Comparison of ENCODE assay signal across 10 cellular contexts in genomic region chr19:43820098-43820860, GRCh38. TPM values are rescaled to one million over a fixed set of nuclear protein-coding genes. Genes with fewer than 3 reads are reported as not detected.
DNase-seq lines count a peak whose midpoint lies in the region; ATAC-seq, FAIRE-seq and TF ChIP-seq lines count a peak whose summit lies in the region.
"Had no signal": no experiment of that assay in that cellular context is flagged by ENCODE, and none has a peak within 500 bp of the region (broad histone marks: within the 10 kb centered on the region; RNA-seq: fewer than 3 reads in every experiment).

No MANE protein-coding gene starts in this region.

- intact Hi-C loops in kidney (cut with DNase I) = no loop called here

- in situ Hi-C loops in brain microvascular endothelial cell (cut with HindIII; ENCODE audit: low pct_ligation_motif_present, low sequenced_read_pairs) = no loop called here

- H3K79me2 ChIP-seq in ACC112 (ENCODE audit: control insufficient read depth, insufficient read depth, low read length, unreplicated experiment) = no peaks in the 10 kb centered on the region

- H2AFZ ChIP-seq in ACC112 (ENCODE audit: low read length, unreplicated experiment) = peak overlapping the region; percentile 82

- peak; percentile 50 to 69 for DNase-seq in NCI-H1930 (lab: John Stamatoyannopoulos, UW)
- DNase-seq in brain microvascular endothelial cell = peak; percentile 27
- DNase-seq in kidney = peak; percentile 77
- peak; percentile 43 for DNase-seq in stimulated activated CD8-positive, alpha-beta memory T cell treated with anti-CD3 and anti-CD28 coated beads, Interleukin-4, amount 100 ng/mL, for 48 hours
- DNase-seq in NCI-H1417 treated with DMSO at 0.1 percent for 48 hours (lab: John Stamatoyannopoulos, UW) = no peak
- DNase-seq in HCEC 1CT = no peak

- H3K27ac ChIP-seq in ACC112 (ENCODE audit: low read depth, low read length) (no peak overlapping the region), brain microvascular endothelial cell (no peak overlapping the region), kidney (ENCODE audit: low read depth in 2 of 2, low read length in 2 of 2) (no peak overlapping the region)

- TF ChIP-seq CTCF in brain microvascular endothelial cell (IDR thresholded peaks at IDR 0.05; ENCODE audit: low read depth, low read length, missing control alignments) (no peak), kidney (IDR thresholded peaks at IDR 0.05; ENCODE audit: borderline replicate concordance, extremely low read depth, insufficient read depth) (no peak)

- FAIRE-seq in kidney (lab: Jason Lieb, UNC) = no peak
- FAIRE-seq: G401.6, TTC549 had no signal

- H3K4me3 ChIP-seq in ACC112 (ENCODE audit: low read depth, low read length) = peak overlapping the region; percentile 80
- peak overlapping the region; percentile 46 for H3K4me3 ChIP-seq in brain microvascular endothelial cell (ENCODE audit: low read depth, low read length)
- peak overlapping the region; percentile 68 to 75 for H3K4me3 ChIP-seq in kidney (ENCODE audit: low read length in 2 of 2)

- H3K27me3 ChIP-seq in ACC112 (ENCODE audit: insufficient read depth, low read length) (peaks cover 8% of the 10 kb centered on the region; the same call in 1 of the 2 replicates), brain microvascular endothelial cell (replicated peaks) (no peaks in the 10 kb centered on the region)

- peaks cover 0 to 4% of the 10 kb centered on the region in 2 donors for H3K9me3 ChIP-seq in kidney (ENCODE audit: control insufficient read depth in 1 of 2, low read length in 2 of 2)

- no peaks in the 10 kb centered on the region for H3K4me1 ChIP-seq in ACC112 (ENCODE audit: control insufficient read depth, insufficient read depth, low read length, unreplicated experiment)
- no peaks in the 10 kb centered on the region for H3K4me1 ChIP-seq in kidney (ENCODE audit: control insufficient read depth in 1 of 2, insufficient read depth in 1 of 2, low read depth in 1 of 2, low read length in 2 of 2)

- peak overlapping the region in 1 of 2 donors; percentile 36 for H3K9ac ChIP-seq in kidney (ENCODE audit: low read length in 2 of 2)

- no peak for ATAC-seq in GM18502 (IDR thresholded peaks at IDR 0.05; ENCODE audit: poor library complexity, unreplicated experiment)

- H3K36me3 ChIP-seq in ACC112 (ENCODE audit: insufficient read depth, low read length) = no peaks in the 10 kb centered on the region
- H3K36me3 ChIP-seq in brain microvascular endothelial cell (replicated peaks) = no peaks in the 10 kb centered on the region
- no peaks in the 10 kb centered on the region for H3K36me3 ChIP-seq in kidney (ENCODE audit: control insufficient read depth in 1 of 2, insufficient read depth in 2 of 2, low read length in 2 of 2)

RNA-seq across cellular contexts. Expression of gene ZNF283, which starts 6.8 kb away (rescaled TPM):
- total RNA-seq in kidney = 12.7 TPM
- polyA plus RNA-seq in kidney (ENCODE audit: insufficient read depth, low read depth, low replicate concordance) = 3.3 TPM

RNA-seq across cellular contexts. Expression of gene LYPD5, which starts 18.0 kb away (rescaled TPM):
- 4.2 TPM for total RNA-seq in kidney
- 1.8 TPM for polyA plus RNA-seq in kidney (ENCODE audit: insufficient read depth, low read depth, low replicate concordance)

RNA-seq across cellular contexts. Expression of gene KCNN4, which starts 39.5 kb away (rescaled TPM):
- 6.1 TPM for total RNA-seq in kidney
- polyA plus RNA-seq in kidney (ENCODE audit: insufficient read depth, low read depth, low replicate concordance) = 0.80 TPM

Comparison
In these comparisons a context has a peak if more than half of its experiments do, and no peak if none do; other contexts are left out.
1. DNase-seq: peak in NCI-H1930 (2 of 2), brain microvascular endothelial cell (single experiment), kidney (single experiment) and stimulated activated CD8-positive, alpha-beta memory T cell treated with anti-CD3 and anti-CD28 coated beads, Interleukin-4, amount 100 ng/mL, for 48 hours (single experiment); none in NCI-H1417 treated with DMSO at 0.1 percent for 48 hours (single experiment) and HCEC 1CT (single experiment).
2. Peak in every context shown above with its lines, with median percentiles within 50 percentile points of each other: H3K4me3 ChIP-seq.